24 cellular contexts compared by ENCODE assay signal in the genomic region with DNA sequence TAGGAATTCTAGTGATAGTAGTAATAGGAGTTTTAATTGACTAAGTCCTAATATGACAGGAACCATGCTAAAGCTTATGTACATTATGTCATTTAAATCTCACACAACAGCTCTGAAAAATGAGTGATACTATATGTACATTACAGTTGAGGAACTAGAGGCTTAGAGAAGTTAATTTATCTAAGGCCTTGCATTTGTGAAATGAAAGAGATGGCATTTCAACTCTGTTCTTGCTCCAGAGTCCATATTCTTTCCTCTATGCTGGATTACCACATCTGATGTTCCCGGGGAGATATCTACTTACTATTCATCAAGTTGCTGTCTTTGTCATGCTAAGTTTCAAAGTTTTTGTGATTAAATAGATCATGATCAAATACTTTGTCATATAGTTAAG. TPM values are rescaled to one million over a fixed set of nuclear protein-coding genes. Genes with fewer than 3 reads are reported as not detected.
DNase-seq lines count a peak whose midpoint lies in the region; ATAC-seq, FAIRE-seq and TF ChIP-seq lines count a peak whose summit lies in the region.
"Had no signal": no experiment of that assay in that cellular context is flagged by ENCODE, and none has a peak within 500 bp of the region (broad histone marks: within the 10 kb centered on the region; RNA-seq: fewer than 3 reads in every experiment).

No MANE protein-coding gene starts in this region.

- BruUV-seq in Panc1 (replicated peaks; lab: Mats Ljungman, UMichigan), result no TSS peak

- H3K36me3 ChIP-seq in Panc1 (ENCODE audit: control insufficient read depth, insufficient read depth, low read length) (no peaks in the 10 kb centered on the region; the same call in none of the 2 replicates), colonic mucosa (no peaks in the 10 kb centered on the region), osteoblast (ENCODE audit: insufficient read depth, low read length) (no peaks in the 10 kb centered on the region)

- peaks cover 26% of the 10 kb centered on the region for H4K20me1 ChIP-seq in osteoblast (ENCODE audit: insufficient read depth, low read length)

- DNase-seq in GM18507 (ENCODE audit: extremely low spot score, insufficient read length, low read depth), result no peak
- no peak for DNase-seq in Panc1 (ENCODE audit: low read depth, low spot score)
- no peak for DNase-seq in colonic mucosa
- no peak for DNase-seq in osteoblast (ENCODE audit: insufficient read length, low spot score, missing footprints)
- DNase-seq in AG20443 (ENCODE audit: low spot score), result no peak
- DNase-seq in HuH-7 (ENCODE audit: low spot score), result no peak
- no peak for DNase-seq in DMS53 treated with DMSO at 0.1 percent for 48 hours (lab: John Stamatoyannopoulos, UW; ENCODE audit: unreplicated experiment)
- DNase-seq: activated naive CD8-positive, alpha-beta T cell treated with anti-CD3 and anti-CD28 coated beads, Interleukin-2, amount 50 U/mL, for 24 hours; caudate nucleus; effector memory CD4-positive, alpha-beta T cell; GDM1; GOT3; hypothalamus; NCI-H1417 treated with DMSO at 0.1 percent for 48 hours; NCI-H2171; NCI-H774; stimulated activated CD4-positive, alpha-beta T cell treated with anti-CD3 and anti-CD28 coated beads, Interleukin-4, amount 100 ng/mL, for 1 hour; substantia nigra; T-helper 1 cell had no signal

- peak overlapping the region; percentile 81 for H3K4me2 ChIP-seq in osteoblast (ENCODE audit: insufficient read depth, low read length)
- H3K4me2 ChIP-seq: KMS-11 had no signal

- H3K79me2 ChIP-seq in osteoblast (ENCODE audit: insufficient read depth, low read length), result peaks cover 86% of the 10 kb centered on the region

- FAIRE-seq in GM18507 (lab: Jason Lieb, UNC), result peak; percentile 35
- FAIRE-seq: D721Med, GM12878 had no signal

- H3K27ac ChIP-seq in Panc1 (ENCODE audit: low read length) (peak overlapping the region; percentile 73), colonic mucosa (peak overlapping the region; percentile 41), osteoblast (ENCODE audit: low read depth, low read length) (peak overlapping the region; percentile 82)
- H3K27ac ChIP-seq: KMS-11 had no signal

- no peak for TF ChIP-seq CTCF in Panc1 (IDR thresholded peaks at IDR 0.05)
- no peak for TF ChIP-seq CTCF in colonic mucosa (IDR thresholded peaks at IDR 0.05)
- TF ChIP-seq CTCF in osteoblast (IDR thresholded peaks at IDR 0.05; ENCODE audit: extremely low read depth, low read depth, low read length), result no peak

- H3K4me1 ChIP-seq in Panc1 (ENCODE audit: control insufficient read depth, insufficient read depth, low read length) (peaks cover 66% of the 10 kb centered on the region), colonic mucosa (no peaks in the 10 kb centered on the region), osteoblast (ENCODE audit: insufficient read depth, low read length) (peaks cover 28% of the 10 kb centered on the region)

- POLR2A ChIA-PET in Panc1 (lab: Charles Lee), result no interaction called here

- in situ Hi-C loops in Panc1 (cut with HindIII; ENCODE audit: low pct_unique_long_range_greater_than_20kb, low sequenced_read_pairs), result no loop called here

- H3K9ac ChIP-seq in colonic mucosa (ENCODE audit: low read depth in 2 of 2, low read length in 2 of 2), result no peak overlapping the region
- H3K9ac ChIP-seq: KMS-11 had no signal

- no peaks in the 10 kb centered on the region for H3K9me3 ChIP-seq in Panc1 (ENCODE audit: control insufficient read depth, insufficient read depth, low read depth, low read length)
- no peaks in the 10 kb centered on the region for H3K9me3 ChIP-seq in colonic mucosa
- no peaks in the 10 kb centered on the region for H3K9me3 ChIP-seq in osteoblast (ENCODE audit: low read depth, low read length)

- ATAC-seq in Panc1 (no peak), GM18870 (IDR thresholded peaks at IDR 0.05; ENCODE audit: unreplicated experiment) (no peak)
- ATAC-seq: activated naive CD8-positive, alpha-beta T cell treated with anti-CD3 and anti-CD28 coated beads, Interleukin-2, amount 50 U/mL, for 24 hours; GM12878; WTC11 had no signal

- H2AFZ ChIP-seq in osteoblast (ENCODE audit: low read length), result no peak overlapping the region

- H3K27me3 ChIP-seq in Panc1 (ENCODE audit: control insufficient read depth, insufficient read depth, low read length) (no peaks in the 10 kb centered on the region), colonic mucosa (no peaks in the 10 kb centered on the region), osteoblast (ENCODE audit: insufficient read depth, low read length) (no peaks in the 10 kb centered on the region)

- intact Hi-C loops in Panc1 (cut with micrococcal nuclease; ENCODE audit: unreplicated experiment), result loop anchor here (2.0 to 10.0 kb wide), 2 partner anchors 15 to 153 kb away; no protein-coding TSS in a partner anchor
- intact Hi-C loops in colonic mucosa (cut with DNase I), result no loop called here

- CTCF ChIA-PET in Panc1 (lab: Charles Lee), result no interaction called here

- H3K4me3 ChIP-seq in Panc1 (ENCODE audit: low read depth in 2 of 2, low read length in 2 of 2) (no peak overlapping the region), colonic mucosa (no peak overlapping the region), osteoblast (ENCODE audit: insufficient read depth, low read length) (no peak overlapping the region)
- H3K4me3 ChIP-seq: GM12878 had no signal

RNA-seq across cellular contexts. Expression of a gene that starts 5.7 kb away (rescaled TPM):
- total RNA-seq in Panc1 (2021; ENCODE audit: unreplicated experiment), result 68.7 TPM
- polyA plus RNA-seq in Panc1 (2012; ENCODE audit: insufficient read length), result 35.7 TPM
- total RNA-seq in colonic mucosa, result 100 to 1,000 TPM in 1 of 2 donors, 10 to 100 TPM in 1; 64.8 to 102 TPM
- total RNA-seq in osteoblast, result 32.1 and 34.0 TPM in 2 replicates
